In the genomic region with DNA sequence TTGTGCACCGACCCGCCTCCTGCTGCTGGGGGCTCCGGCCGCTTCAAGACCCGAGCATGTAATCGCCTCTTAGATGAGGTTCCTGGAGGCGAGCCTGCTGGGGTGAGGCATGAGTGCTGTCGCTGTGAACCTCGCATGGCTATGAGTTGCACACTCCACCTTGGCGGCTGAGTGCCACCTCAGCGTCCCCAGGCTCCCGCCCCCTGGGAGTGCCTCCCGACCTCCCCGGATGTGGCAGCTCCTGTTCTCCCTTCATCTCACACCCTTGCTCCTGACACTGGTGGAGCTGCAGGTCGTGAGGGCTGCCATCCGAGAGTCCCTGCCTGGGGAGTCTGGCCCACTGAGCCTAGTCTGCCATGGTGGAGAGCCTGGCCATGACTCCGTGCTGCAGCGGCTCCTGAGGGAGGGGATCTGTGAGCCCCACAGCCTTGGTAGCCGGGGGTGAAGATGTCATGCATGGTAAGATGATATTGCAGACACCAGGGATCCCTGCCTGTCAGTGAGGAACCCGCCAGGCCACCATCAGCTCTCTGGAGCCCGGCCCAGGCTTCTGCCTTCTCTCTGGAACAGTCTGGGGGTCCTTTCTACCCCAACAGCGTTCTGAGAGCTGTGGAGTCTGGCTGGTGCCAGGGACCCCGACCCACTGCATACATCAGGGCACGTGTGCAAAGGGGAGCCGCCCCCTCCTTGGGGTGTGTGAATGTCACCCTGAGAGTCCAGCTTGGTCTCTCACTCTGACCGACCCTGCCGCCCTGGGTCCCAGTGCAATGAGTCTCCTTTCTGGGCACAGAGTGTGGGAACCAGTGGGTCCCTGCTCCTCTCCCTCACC, we compare ENCODE assay signal across 1 cellular context.
TF ChIP-seq lines count a peak whose summit lies in the region.

No MANE protein-coding gene starts in this region.

TF ChIP-seq in H1, 55 proteins besides CTCF, POLR2A, EP300 and RAD21 (continued from another document):
- TF ChIP-seq SAP30 (IDR thresholded peaks at IDR 0.05; ENCODE audit: insufficient read depth, insufficient replicate concordance, low read length) (no peak), YY1 (IDR thresholded peaks at IDR 0.05; ENCODE audit: low read depth, low read length) (no peak), TBP (IDR thresholded peaks at IDR 0.05; ENCODE audit: low read depth, low read length) (no peak), GABPA (IDR thresholded peaks at IDR 0.05; ENCODE audit: borderline replicate concordance, insufficient read depth, low read length) (no peak), TAF1 (IDR thresholded peaks at IDR 0.05; ENCODE audit: low read depth, low read length) (no peak), KDM4A (IDR thresholded peaks at IDR 0.05; ENCODE audit: low read depth, low read length, severe bottlenecking) (no peak), POU5F1 (IDR thresholded peaks at IDR 0.05; ENCODE audit: low read depth, low read length) (no peak), SP4 (IDR thresholded peaks at IDR 0.05; ENCODE audit: low read length) (no peak), JUN (IDR thresholded peaks at IDR 0.05; ENCODE audit: low read depth, low read length) (no peak), SRF (IDR thresholded peaks at IDR 0.05; ENCODE audit: low read depth, low read length) (no peak), SIN3A (conservative IDR thresholded peaks at IDR 0.05 in 1 of 2, IDR thresholded peaks at IDR 0.05 in 1 of 2; ENCODE audit: low read depth in 1 of 2, low read length in 2 of 2) (no peak), MAFK (IDR thresholded peaks at IDR 0.05; ENCODE audit: low read depth, low read length) (no peak), ATF3 (IDR thresholded peaks at IDR 0.05; ENCODE audit: insufficient read depth, low read depth, low read length) (no peak), CREB1 (IDR thresholded peaks at IDR 0.05) (no peak), USF2 (IDR thresholded peaks at IDR 0.05; ENCODE audit: low read length) (no peak), ZNF274 (IDR thresholded peaks at IDR 0.05; ENCODE audit: borderline replicate concordance, extremely low read depth, low read length) (no peak)
TF ChIP-seq in H1: peak in this region for 0.
